In genomic region chr6:10599046-10599445, GRCh38 we compare ENCODE assay signal across 23 cellular contexts.
A peak's percentile ranks its signal among the peaks of the same experiment; 100 is the strongest.
DNase-seq lines count a peak whose midpoint lies in the region; ATAC-seq and TF ChIP-seq lines count a peak whose summit lies in the region.
"Had no signal": no experiment of that assay in that cellular context is flagged by ENCODE, and none has a peak within 500 bp of the region (broad histone marks: within the 10 kb centered on the region; RNA-seq: fewer than 3 reads in every experiment).

No MANE protein-coding gene starts in this region.

- no peak overlapping the region for H3T11ph ChIP-seq in H9 (ENCODE audit: low read length)

- TF ChIP-seq CTCF in H9 (conservative IDR thresholded peaks at IDR 0.05): no peak

- no peaks in the 10 kb centered on the region for H3K27me3 Mint-ChIP-seq in H9 (ENCODE audit: low read depth)
- H3K27me3 Mint-ChIP-seq: CD4-positive, CD25-positive, alpha-beta regulatory T cell; T-cell had no signal

- no peak overlapping the region for H3K27ac ChIP-seq in H9 (ENCODE audit: insufficient read length, low read depth, low read length)
- H3K27ac ChIP-seq in trophoblast cell (ENCODE audit: low read depth, low read length): no peak overlapping the region
- H3K27ac ChIP-seq: PC-9, SJCRH30 had no signal

- peak overlapping the region; percentile 59 to 72 (median 69); a peak in 5 of 7 replicates for H3K27ac Mint-ChIP-seq in H9
- H3K27ac Mint-ChIP-seq: CD4-positive, CD25-positive, alpha-beta regulatory T cell; T-cell had no signal

- no peak overlapping the region for H2AK5ac ChIP-seq in H9 (ENCODE audit: insufficient read length, low read length)
- no peak overlapping the region for H2AK5ac ChIP-seq in trophoblast cell (ENCODE audit: low read length)

- H2AFZ ChIP-seq in H9 (ENCODE audit: low read length): no peak overlapping the region
- no peak overlapping the region for H2AFZ ChIP-seq in trophoblast cell (ENCODE audit: insufficient read depth, low read length, poor library complexity)
- H2AFZ ChIP-seq: PC-9 had no signal

- DNase-seq in H9 (no peak), NCI-H526 treated with DMSO at 0.1 percent for 48 hours (lab: John Stamatoyannopoulos, UW) (peak; percentile 84), trophoblast cell (no peak), C1 segment of cervical spinal cord (lab: John Stamatoyannopoulos, UW) (no peak)
- DNase-seq: BE2C; CD4-positive, CD25-positive, alpha-beta regulatory T cell; DMS153; DND-41; GOT3; KBM-7; MV-4-11; NCI-H1105; NCI-H1436 treated with DMSO at 0.1 percent for 48 hours; NCI-H187 treated with DMSO at 0.1 percent for 48 hours; NCI-H2107; NCI-H524; PC-9; SJCRH30; T-cell had no signal

- no peak overlapping the region for H3K4me3 Mint-ChIP-seq in H9
- H3K4me3 Mint-ChIP-seq: CD4-positive, CD25-positive, alpha-beta regulatory T cell; T-cell had no signal

- no peak overlapping the region for H2BK20ac ChIP-seq in H9 (ENCODE audit: low read depth, low read length, poor library complexity, severe bottlenecking)

- H3K27me3 ChIP-seq in H9 (ENCODE audit: insufficient read depth, low read length) (no peaks in the 10 kb centered on the region), iPS-15b (ENCODE audit: control insufficient read depth, insufficient read depth, low read length) (no peaks in the 10 kb centered on the region), trophoblast cell (ENCODE audit: insufficient read depth, low read length) (no peaks in the 10 kb centered on the region)
- H3K27me3 ChIP-seq: BE2C, SJCRH30 had no signal

- H4K91ac ChIP-seq in H9 (ENCODE audit: insufficient read length, low read depth, low read length) (no peak overlapping the region), trophoblast cell (ENCODE audit: low read depth, low read length) (no peak overlapping the region)

- no peak overlapping the region for H3K4ac ChIP-seq in H9 (ENCODE audit: low read depth, low read length)
- H3K4ac ChIP-seq in trophoblast cell (ENCODE audit: low read depth, low read length): no peak overlapping the region

- H3K79me1 ChIP-seq in H9 (ENCODE audit: insufficient read depth, low read depth, low read length, poor library complexity, severe bottlenecking) (peaks cover 10% of the 10 kb centered on the region), trophoblast cell (ENCODE audit: low read length) (no peaks in the 10 kb centered on the region)

- no peaks in the 10 kb centered on the region for H3K36me3 ChIP-seq in iPS-15b (ENCODE audit: control insufficient read depth, insufficient read depth, low read length)
- peaks cover 2 to 3% of the 10 kb centered on the region in 2 experiments for H3K36me3 ChIP-seq in trophoblast cell (ENCODE audit: control insufficient read depth in 1 of 2, insufficient read depth in 2 of 2, low read length in 2 of 2)
- H3K36me3 ChIP-seq: BE2C, SJCRH30 had no signal

- H3K4me3 ChIP-seq in iPS-15b (ENCODE audit: low read depth, low read length) (no peak overlapping the region), trophoblast cell (ENCODE audit: low read depth, low read length) (peak overlapping the region; percentile 45)
- H3K4me3 ChIP-seq: PC-9, SJCRH30 had no signal

- H3K18ac ChIP-seq in H9 (ENCODE audit: insufficient read length, low read depth, low read length) (no peak overlapping the region), trophoblast cell (ENCODE audit: low read length) (no peak overlapping the region)

- no peaks in the 10 kb centered on the region for H4K20me1 ChIP-seq in H9 (ENCODE audit: control insufficient read depth, insufficient read depth, insufficient read length)

- H3K56ac ChIP-seq in H9 (ENCODE audit: insufficient read length, low read depth, low read length): no peak overlapping the region

- H3K23me2 ChIP-seq in H9 (ENCODE audit: insufficient read length, low read depth, low read length, poor library complexity, severe bottlenecking): no peaks in the 10 kb centered on the region

- H4K5ac ChIP-seq in H9 (ENCODE audit: insufficient read length, low read depth, low read length): no peak overlapping the region

- H3K23ac ChIP-seq in H9 (ENCODE audit: insufficient read length, low read depth, low read length): no peak overlapping the region
- H3K23ac ChIP-seq in trophoblast cell (ENCODE audit: low read length): no peak overlapping the region

- H3K9me3 ChIP-seq in H9 (ENCODE audit: control insufficient read depth, low read depth, low read length) (no peaks in the 10 kb centered on the region), iPS-15b (ENCODE audit: control insufficient read depth, insufficient read depth, low read length) (no peaks in the 10 kb centered on the region), trophoblast cell (ENCODE audit: insufficient read depth, low read depth, low read length) (no peaks in the 10 kb centered on the region)
- H3K9me3 ChIP-seq: BE2C, SJCRH30 had no signal

- no peaks in the 10 kb centered on the region for H3K9me3 Mint-ChIP-seq in H9
- H3K9me3 Mint-ChIP-seq: CD4-positive, CD25-positive, alpha-beta regulatory T cell; T-cell had no signal

- H3K14ac ChIP-seq in H9 (ENCODE audit: insufficient read depth, low read length): no peak overlapping the region
- no peak overlapping the region for H3K14ac ChIP-seq in trophoblast cell (ENCODE audit: low read length)

- peaks cover 70 to 71% of the 10 kb centered on the region in 2 experiments for H3K4me1 Mint-ChIP-seq in H9
- H3K4me1 Mint-ChIP-seq: T-cell had no signal

- peaks cover 29% of the 10 kb centered on the region; the same call in 1 of the 2 replicates for H3K79me2 ChIP-seq in H9 (ENCODE audit: insufficient read depth, low read length)
- peaks cover 2% of the 10 kb centered on the region for H3K79me2 ChIP-seq in trophoblast cell (ENCODE audit: control insufficient read depth, insufficient read depth, low read length, poor library complexity)

- H2BK15ac ChIP-seq in H9 (ENCODE audit: low read depth, low read length): no peak overlapping the region

- H3K9ac ChIP-seq in H9 (ENCODE audit: extremely low read depth, insufficient read length, low read length): no peak overlapping the region
- H3K9ac ChIP-seq in iPS-15b (ENCODE audit: low read depth, low read length): peak overlapping the region; percentile 8
- H3K9ac ChIP-seq in trophoblast cell (ENCODE audit: low read length): no peak overlapping the region

- H2BK120ac ChIP-seq in H9 (ENCODE audit: low read depth, low read length, poor library complexity, severe bottlenecking) (no peak overlapping the region), trophoblast cell (ENCODE audit: insufficient read depth, low read length, poor library complexity) (no peak overlapping the region)

- no peak overlapping the region for H3K4me2 ChIP-seq in H9 (ENCODE audit: insufficient read depth, insufficient read length, low read length)
- no peak overlapping the region for H3K4me2 ChIP-seq in trophoblast cell (ENCODE audit: low read length)
- H3K4me2 ChIP-seq: PC-9 had no signal

- no peak overlapping the region for H4K8ac ChIP-seq in H9 (replicated peaks; ENCODE audit: insufficient read length, low read depth, low read length)
- H4K8ac ChIP-seq in trophoblast cell (ENCODE audit: low read depth, low read length): no peak overlapping the region

- H3K36me3 Mint-ChIP-seq in H9 (ENCODE audit: insufficient read depth in 1 of 3, low read depth in 3 of 3): peaks cover 0 to 9% (median 6%) of the 10 kb centered on the region in 3 experiments; a peak in 3 of 7 replicates
- H3K36me3 Mint-ChIP-seq: CD4-positive, CD25-positive, alpha-beta regulatory T cell; T-cell had no signal

- no CpG with 5 or more reads among the region's 7 CpGs for WGBS in H9 (ENCODE audit: extremely low coverage, insufficient read length, low lambda C conversion rate)
- no CpG with 5 or more reads among the region's 7 CpGs for WGBS in trophoblast cell (ENCODE audit: extremely low coverage, insufficient coverage, insufficient read length)

- H3K4me1 ChIP-seq in H9 (ENCODE audit: insufficient read depth, low read length) (peaks cover 13% of the 10 kb centered on the region; the same call in 1 of the 2 replicates), iPS-15b (ENCODE audit: control insufficient read depth, insufficient read depth, low read length) (peaks cover 32% of the 10 kb centered on the region), trophoblast cell (ENCODE audit: control insufficient read depth in 1 of 2, insufficient read depth in 2 of 2, low read length in 2 of 2) (no peaks in the 10 kb centered on the region)
- H3K4me1 ChIP-seq: BE2C, SJCRH30 had no signal

- no peak overlapping the region for H2BK12ac ChIP-seq in H9 (ENCODE audit: insufficient read length, low read depth, low read length)
- no peak overlapping the region for H2BK12ac ChIP-seq in trophoblast cell (ENCODE audit: low read length)

- H2BK5ac ChIP-seq in H9 (ENCODE audit: insufficient read length, low read length): no peak overlapping the region
- H2BK5ac ChIP-seq in trophoblast cell (ENCODE audit: low read depth, low read length, poor library complexity): no peak overlapping the region

- no peak overlapping the region for H4K12ac ChIP-seq in trophoblast cell (ENCODE audit: low read depth, low read length)

- ATAC-seq in HG03135 (IDR thresholded peaks at IDR 0.05; ENCODE audit: unreplicated experiment): no peak
- no peak for ATAC-seq in GM19452 (IDR thresholded peaks at IDR 0.05; ENCODE audit: unreplicated experiment)
- ATAC-seq: HCT116, T-cell had no signal
